8 cellular contexts compared by ENCODE assay signal in genomic region chr1:85628791-85629531, GRCh38. TPM values are rescaled to one million over a fixed set of nuclear protein-coding genes. Genes with fewer than 3 reads are reported as not detected.
DNase-seq lines count a peak whose midpoint lies in the region; ATAC-seq lines count a peak whose summit lies in the region.

No MANE protein-coding gene starts in this region.

- peaks cover 51 to 78% (median 54%) of the 10 kb centered on the region in 3 donors for H3K36me3 Mint-ChIP-seq in naive thymus-derived CD8-positive, alpha-beta T cell
- peaks cover 58% of the 10 kb centered on the region for H3K36me3 Mint-ChIP-seq in activated naive CD8-positive, alpha-beta T cell treated with anti-CD3 and anti-CD28 coated beads for 36 hours

- H3K27me3 Mint-ChIP-seq in naive thymus-derived CD8-positive, alpha-beta T cell, result no peaks in the 10 kb centered on the region
- no peaks in the 10 kb centered on the region for H3K27me3 Mint-ChIP-seq in activated naive CD8-positive, alpha-beta T cell treated with anti-CD3 and anti-CD28 coated beads for 36 hours

- peak overlapping the region; percentile 22 for H3K4me3 ChIP-seq in mucosa of stomach (ENCODE audit: low read length)

- H3K4me1 Mint-ChIP-seq in naive thymus-derived CD8-positive, alpha-beta T cell, result no peaks in the 10 kb centered on the region
- no peaks in the 10 kb centered on the region for H3K4me1 Mint-ChIP-seq in activated naive CD8-positive, alpha-beta T cell treated with anti-CD3 and anti-CD28 coated beads for 36 hours

- peak; percentile 77 for DNase-seq in COLO668 (lab: John Stamatoyannopoulos, UW; ENCODE audit: unreplicated experiment)
- peak; percentile 50 for DNase-seq in NCI-H774 (lab: John Stamatoyannopoulos, UW)
- peak; percentile 70 for DNase-seq in epidermal melanocyte (ENCODE audit: insufficient read length, low spot score)
- no peak for DNase-seq in naive thymus-derived CD8-positive, alpha-beta T cell
- no peak for DNase-seq in activated naive CD8-positive, alpha-beta T cell treated with anti-CD3 and anti-CD28 coated beads for 36 hours

- no peaks in the 10 kb centered on the region for H3K36me3 ChIP-seq in mucosa of stomach (ENCODE audit: control insufficient read depth, insufficient read depth, low read length)

- H3K9me3 ChIP-seq in mucosa of stomach (ENCODE audit: control insufficient read depth, low read length), result no peaks in the 10 kb centered on the region

- no peaks in the 10 kb centered on the region for H3K27me3 ChIP-seq in mucosa of stomach (ENCODE audit: control insufficient read depth, insufficient read depth, low read length)

- no peak overlapping the region for H3K27ac Mint-ChIP-seq in naive thymus-derived CD8-positive, alpha-beta T cell
- no peak overlapping the region for H3K27ac Mint-ChIP-seq in activated naive CD8-positive, alpha-beta T cell treated with anti-CD3 and anti-CD28 coated beads for 36 hours

- H3K9me3 Mint-ChIP-seq in naive thymus-derived CD8-positive, alpha-beta T cell, result peaks cover 0 to 24% (median 11%) of the 10 kb centered on the region in 9 donors
- H3K9me3 Mint-ChIP-seq in activated naive CD8-positive, alpha-beta T cell treated with anti-CD3 and anti-CD28 coated beads for 36 hours, result peaks cover 6% of the 10 kb centered on the region

- H3K4me1 ChIP-seq in mucosa of stomach (ENCODE audit: control insufficient read depth, insufficient read depth, low read length), result peaks cover 22% of the 10 kb centered on the region

- ATAC-seq in GM19328 (IDR thresholded peaks at IDR 0.05; ENCODE audit: unreplicated experiment) (no peak), HG03378 (IDR thresholded peaks at IDR 0.05; ENCODE audit: unreplicated experiment) (no peak)
- ATAC-seq in naive thymus-derived CD8-positive, alpha-beta T cell, result no peak

- H3K4me3 Mint-ChIP-seq in naive thymus-derived CD8-positive, alpha-beta T cell, result no peak overlapping the region
- H3K4me3 Mint-ChIP-seq in activated naive CD8-positive, alpha-beta T cell treated with anti-CD3 and anti-CD28 coated beads for 36 hours, result no peak overlapping the region

- peak overlapping the region; percentile 52 for H3K9ac ChIP-seq in mucosa of stomach (ENCODE audit: low read length)

- POLR2A ChIA-PET in naive thymus-derived CD8-positive, alpha-beta T cell (lab: Charles Lee), result no interaction called here

RNA-seq across cellular contexts. Expression of gene CCN1, which starts 48.4 kb away (rescaled TPM):
- not detected for total RNA-seq in naive thymus-derived CD8-positive, alpha-beta T cell
- not detected for polyA plus RNA-seq in naive thymus-derived CD8-positive, alpha-beta T cell
- under 1 TPM in 1 of 2 experiments, not detected in 1; 0.12 TPM for total RNA-seq in activated naive CD8-positive, alpha-beta T cell treated with anti-CD3 and anti-CD28 coated beads for 36 hours

Comparison
In these comparisons a context has a peak if more than half of its experiments do, and no peak if none do; other contexts are left out.
1. DNase-seq: peak in COLO668 (single experiment), NCI-H774 (single experiment) and epidermal melanocyte (single experiment); none in naive thymus-derived CD8-positive, alpha-beta T cell (0 of 10) and activated naive CD8-positive, alpha-beta T cell treated with anti-CD3 and anti-CD28 coated beads for 36 hours (single experiment).